9 cellular contexts compared by ENCODE assay signal in genomic region chr4:184824081-184824775, GRCh38. TPM values are rescaled to one million over a fixed set of nuclear protein-coding genes. Genes with fewer than 3 reads are reported as not detected.
DNase-seq lines count a peak whose midpoint lies in the region; ATAC-seq and TF ChIP-seq lines count a peak whose summit lies in the region.
"Had no signal": no experiment of that assay in that cellular context is flagged by ENCODE, and none has a peak within 500 bp of the region (broad histone marks: within the 10 kb centered on the region; RNA-seq: fewer than 3 reads in every experiment).

No MANE protein-coding gene starts in this region.

- peak overlapping the region; percentile 87 to 99 for H3K4me3 Mint-ChIP-seq in activated T-cell treated with anti-CD3 and anti-CD28 coated beads, Interleukin-2, amount 50 U/mL, for 72 hours
- H3K4me3 Mint-ChIP-seq in T-helper 17 cell (peak overlapping the region; percentile 93), glutamatergic neuron (ENCODE audit: unreplicated experiment) (peak overlapping the region; percentile 89)

- no peaks in the 10 kb centered on the region for H3K9me3 ChIP-seq in T-helper 17 cell (ENCODE audit: control insufficient read depth, low read length, poor library complexity, severe bottlenecking)
- no peaks in the 10 kb centered on the region for H3K9me3 ChIP-seq in testis

- no peaks in the 10 kb centered on the region for H3K9me3 Mint-ChIP-seq in activated T-cell treated with anti-CD3 and anti-CD28 coated beads, Interleukin-2, amount 50 U/mL, for 72 hours
- peaks cover 7% of the 10 kb centered on the region for H3K9me3 Mint-ChIP-seq in glutamatergic neuron (ENCODE audit: unreplicated experiment)

- intact Hi-C loops in testis (cut with DNase I; ENCODE audit: low total_unique reads), result no loop called here

- peak in 1 of 2 donors; percentile 11 for DNase-seq in activated T-cell treated with anti-CD3 and anti-CD28 coated beads, Interleukin-2, amount 50 U/mL, for 72 hours
- DNase-seq in activated T-cell treated with anti-CD3 and anti-CD28 coated beads, Interleukin-2, amount 50 U/mL, for 48 hours, result no peak
- DNase-seq in T-helper 17 cell (no peak), glutamatergic neuron (no peak), testis (no peak), NCI-H1092 (lab: John Stamatoyannopoulos, UW) (no peak), foreskin keratinocyte (no peak)
- DNase-seq: DMS79 had no signal

- H3K4me1 ChIP-seq in testis, result peaks cover 7% of the 10 kb centered on the region
- H3K4me1 ChIP-seq in foreskin keratinocyte, result no peaks in the 10 kb centered on the region

- no peak for ATAC-seq in activated T-cell treated with anti-CD3 and anti-CD28 coated beads, Interleukin-2, amount 50 U/mL, for 72 hours (replicated peaks in 1 of 2)
- ATAC-seq in T-helper 17 cell (no peak), HG03039 (IDR thresholded peaks at IDR 0.05; ENCODE audit: unreplicated experiment) (no peak), foreskin keratinocyte (no peak)

- peak overlapping the region; percentile 96 for H3K27ac Mint-ChIP-seq in activated T-cell treated with anti-CD3 and anti-CD28 coated beads, Interleukin-2, amount 50 U/mL, for 72 hours
- H3K27ac Mint-ChIP-seq in T-helper 17 cell (peak overlapping the region; percentile 77), glutamatergic neuron (ENCODE audit: unreplicated experiment) (no peak overlapping the region)

- H3K36me3 Mint-ChIP-seq in activated T-cell treated with anti-CD3 and anti-CD28 coated beads, Interleukin-2, amount 50 U/mL, for 72 hours (ENCODE audit: insufficient read depth in 2 of 2), result peaks cover 1 to 2% of the 10 kb centered on the region in 2 donors
- H3K36me3 Mint-ChIP-seq in T-helper 17 cell (ENCODE audit: low read depth) (peaks cover 2% of the 10 kb centered on the region), glutamatergic neuron (ENCODE audit: unreplicated experiment) (no peaks in the 10 kb centered on the region)

- no peaks in the 10 kb centered on the region for H3K27me3 Mint-ChIP-seq in activated T-cell treated with anti-CD3 and anti-CD28 coated beads, Interleukin-2, amount 50 U/mL, for 72 hours (ENCODE audit: low read depth)
- H3K27me3 Mint-ChIP-seq in T-helper 17 cell (no peaks in the 10 kb centered on the region), glutamatergic neuron (ENCODE audit: unreplicated experiment) (peaks cover 12% of the 10 kb centered on the region)

- H3K27me3 ChIP-seq in testis, result no peaks in the 10 kb centered on the region
- peaks cover 5% of the 10 kb centered on the region for H3K27me3 ChIP-seq in foreskin keratinocyte

- no peak for TF ChIP-seq POLR2A in testis (IDR thresholded peaks at IDR 0.05)

- 60 to 76% methylated on average over 13 of the region's 13 CpGs for WGBS in testis, 2 donors

- peak overlapping the region; percentile 78 to 81 for H3K4me3 ChIP-seq in testis

- H3K4me1 Mint-ChIP-seq in activated T-cell treated with anti-CD3 and anti-CD28 coated beads, Interleukin-2, amount 50 U/mL, for 72 hours (ENCODE audit: low read depth), result peaks cover 43% of the 10 kb centered on the region
- peaks cover 25% of the 10 kb centered on the region for H3K4me1 Mint-ChIP-seq in T-helper 17 cell
- no peaks in the 10 kb centered on the region for H3K4me1 Mint-ChIP-seq in glutamatergic neuron (ENCODE audit: low read depth, unreplicated experiment)

- no peaks in the 10 kb centered on the region for H3K36me3 ChIP-seq in testis (ENCODE audit: low read depth, missing control alignments)

- no peak for TF ChIP-seq CTCF in glutamatergic neuron (IDR thresholded peaks at IDR 0.05; ENCODE audit: partially characterized antibody, unreplicated experiment)
- no peak for TF ChIP-seq CTCF in testis (IDR thresholded peaks at IDR 0.05)
- no peak for TF ChIP-seq CTCF in foreskin keratinocyte (conservative IDR thresholded peaks at IDR 0.05)

- H3K27ac ChIP-seq in testis (peak overlapping the region; percentile 52 to 86), foreskin keratinocyte (no peak overlapping the region)

RNA-seq across cellular contexts. Expression of gene ACSL1, which starts 1.5 kb away (rescaled TPM):
- 10 to 100 TPM; 31.3 to 39.5 TPM for total RNA-seq in activated T-cell treated with anti-CD3 and anti-CD28 coated beads, Interleukin-2, amount 50 U/mL, for 72 hours
- total RNA-seq in T-helper 17 cell, result 10 to 100 TPM; 12.1 to 13.3 TPM
- total RNA-seq in glutamatergic neuron (ENCODE audit: unreplicated experiment), result 31.7 TPM
- 10 to 100 TPM; 31.6 to 59.8 TPM for total RNA-seq in testis
- 81.8 TPM for polyA plus RNA-seq in testis (ENCODE audit: insufficient read depth, low read depth, low replicate concordance)
- 35.4 and 45.9 TPM in 2 replicates for total RNA-seq in foreskin keratinocyte
- polyA plus RNA-seq in foreskin keratinocyte, result 18.8 and 19.8 TPM in 2 replicates
